ENCODE assay signal across 19 cellular contexts in the genomic region with DNA sequence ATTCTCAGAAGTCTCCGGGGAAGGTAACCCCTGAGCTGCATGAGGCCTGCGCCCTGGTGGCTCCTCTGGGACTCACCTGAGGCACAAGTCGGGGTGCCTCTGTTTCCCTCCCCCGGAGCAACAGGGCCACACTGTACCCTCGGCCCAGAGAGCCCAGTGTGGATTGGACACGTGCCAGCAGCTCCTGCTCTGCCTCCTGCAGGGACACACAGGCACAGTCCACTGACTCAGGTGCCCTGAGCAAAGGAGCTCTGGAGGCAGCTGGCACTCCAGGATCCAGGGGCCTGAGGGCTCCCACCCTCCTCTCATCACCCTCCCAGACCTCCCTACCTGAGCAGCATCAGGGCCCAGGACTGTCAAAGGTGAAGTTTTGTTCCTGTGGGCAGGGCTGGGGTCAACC. TPM values are rescaled to one million over a fixed set of nuclear protein-coding genes. Genes with fewer than 3 reads are reported as not detected.
"Had no signal": no experiment of that assay in that cellular context is flagged by ENCODE, and none has a peak within 500 bp of the region (broad histone marks: within the 10 kb centered on the region; RNA-seq: fewer than 3 reads in every experiment).

No MANE protein-coding gene starts in this region.

- H3K36me3 Mint-ChIP-seq: activated naive CD8-positive, alpha-beta T cell treated with anti-CD3 and anti-CD28 coated beads for 36 hours; immature natural killer cell; naive thymus-derived CD4-positive, alpha-beta T cell had no signal

- ATAC-seq: activated CD8-positive, alpha-beta T cell treated with anti-CD3 and anti-CD28 coated beads for 36 hours; activated T-cell treated with anti-CD3 and anti-CD28 coated beads, Interleukin-2, amount 50 U/mL, for 72 hours; naive thymus-derived CD4-positive, alpha-beta T cell had no signal

- H3K27me3 ChIP-seq: breast epithelium, dorsolateral prefrontal cortex, right atrium auricular region, stomach had no signal

- H3K27ac Mint-ChIP-seq: activated CD8-positive, alpha-beta T cell treated with anti-CD3 and anti-CD28 coated beads for 36 hours; activated naive CD8-positive, alpha-beta T cell treated with anti-CD3 and anti-CD28 coated beads for 36 hours; activated T-cell treated with anti-CD3 and anti-CD28 coated beads, Interleukin-2, amount 50 U/mL, for 72 hours; immature natural killer cell; naive thymus-derived CD4-positive, alpha-beta T cell had no signal

- H3K4me3 ChIP-seq: esophagus muscularis mucosa, right atrium auricular region, stomach had no signal

- H3K36me3 ChIP-seq: breast epithelium, esophagus muscularis mucosa, right atrium auricular region, stomach had no signal

- H3K4me1 ChIP-seq: stomach had no signal

- FAIRE-seq: endometrium, small intestine had no signal

- H3K9me3 ChIP-seq: breast epithelium, esophagus muscularis mucosa, right atrium auricular region, stomach had no signal

- DNase-seq: activated CD4-positive, alpha-beta T cell treated with anti-CD3 and anti-CD28 coated beads for 4 hours; activated CD8-positive, alpha-beta memory T cell treated with anti-CD3 and anti-CD28 coated beads, Interleukin-2, amount 50 U/mL, for 4 hours; activated CD8-positive, alpha-beta T cell treated with anti-CD3 and anti-CD28 coated beads for 36 hours; activated gamma-delta T cell treated with Interleukin-2 at 50 U/mL for 16 hours; activated naive CD8-positive, alpha-beta T cell treated with anti-CD3 and anti-CD28 coated beads for 36 hours; activated T-cell treated with anti-CD3 and anti-CD28 coated beads, Interleukin-2, amount 50 U/mL, for 72 hours; anterior cingulate cortex; dorsolateral prefrontal cortex; foreskin fibroblast; glutamatergic neuron; immature natural killer cell; naive thymus-derived CD4-positive, alpha-beta T cell; small intestine; stomach had no signal

- H3K4me1 Mint-ChIP-seq: immature natural killer cell had no signal

- H3K9me3 Mint-ChIP-seq: activated CD8-positive, alpha-beta T cell treated with anti-CD3 and anti-CD28 coated beads for 36 hours; activated naive CD8-positive, alpha-beta T cell treated with anti-CD3 and anti-CD28 coated beads for 36 hours; activated T-cell treated with anti-CD3 and anti-CD28 coated beads, Interleukin-2, amount 50 U/mL, for 72 hours; immature natural killer cell had no signal

- H3K4me3 Mint-ChIP-seq: activated CD8-positive, alpha-beta T cell treated with anti-CD3 and anti-CD28 coated beads for 36 hours; activated naive CD8-positive, alpha-beta T cell treated with anti-CD3 and anti-CD28 coated beads for 36 hours had no signal

RNA-seq across cellular contexts. Expression of a gene that starts 38.8 kb away (rescaled TPM):
- total RNA-seq: chondrocyte had no signal
